Comparison of ENCODE assay signal across 36 cellular contexts in the genomic region with DNA sequence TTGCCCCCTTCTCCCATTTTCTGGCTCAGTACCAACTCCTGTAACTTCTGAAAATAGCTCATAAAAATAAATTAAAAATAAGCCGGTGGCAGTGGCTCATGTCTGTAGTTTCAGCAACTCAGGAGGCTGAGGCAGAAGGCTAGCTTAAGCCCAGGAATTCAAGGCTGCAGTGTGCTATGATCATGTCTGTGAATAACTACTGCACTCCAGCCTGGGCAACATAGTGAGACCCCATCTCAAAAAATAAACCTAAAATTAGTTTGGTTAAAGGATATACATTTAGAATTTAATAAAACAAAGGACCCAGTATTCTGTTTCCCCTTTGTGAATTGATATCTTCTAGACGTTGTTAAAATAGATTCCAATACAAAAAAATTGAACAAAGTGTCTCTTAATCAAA. TPM values are rescaled to one million over a fixed set of nuclear protein-coding genes. Genes with fewer than 3 reads are reported as not detected.
"Had no signal": no experiment of that assay in that cellular context is flagged by ENCODE, and none has a peak within 500 bp of the region (broad histone marks: within the 10 kb centered on the region; RNA-seq: fewer than 3 reads in every experiment).

No MANE protein-coding gene starts in this region.

- DNase-seq: Karpas-422, Kasumi-1, MG63, MM.1S, MV-4-11, NCI-H1048, NCI-H1092, NCI-H1092 treated with DMSO at 0.1 percent for 48 hours, NCI-H1105, NCI-H1105 treated with DMSO at 0.1 percent for 48 hours, NCI-H1417, NCI-H1417 treated with DMSO at 0.1 percent for 48 hours, NCI-H1436, NCI-H1436 treated with DMSO at 0.1 percent for 48 hours, NCI-H146, NCI-H1694, NCI-H1694 treated with DMSO at 0.1 percent for 48 hours, NCI-H187, NCI-H187 treated with DMSO at 0.1 percent for 48 hours, NCI-H1930, NCI-H2029, NCI-H2029 treated with DMSO at 0.1 percent for 48 hours, NCI-H2081, NCI-H2081 treated with DMSO at 0.1 percent for 48 hours, NCI-H2107, NCI-H2171, NCI-H2171 treated with DMSO at 0.1 percent for 48 hours, NCI-H2227 treated with DMSO at 0.1 percent for 48 hours, NCI-H226, NCI-H345, NCI-H446, NCI-H446 treated with DMSO at 0.1 percent for 48 hours, NCI-H510A, NCI-H510A treated with DMSO at 0.1 percent for 48 hours had no signal

- H3K36me3 ChIP-seq: MG63 had no signal

- H3K9me3 ChIP-seq: MG63 had no signal

- H3K4me3 ChIP-seq: MG63 had no signal

RNA-seq across cellular contexts. Expression of a gene that starts 10.5 kb away (rescaled TPM):
- total RNA-seq: M059J, MCF 10A had no signal
